ENCODE assay signal across 1 cellular context in genomic region chr1:159421821-159422220, GRCh38.
TF ChIP-seq lines count a peak whose summit lies in the region.

No MANE protein-coding gene starts in this region.

TF ChIP-seq in GM23338, 12 proteins besides CTCF, POLR2A, EP300 and RAD21 (continued from another document):
- TF ChIP-seq ZNF462 (CRISPR knock-in tag; IDR thresholded peaks at IDR 0.05) = no peak
- no peak for TF ChIP-seq ZNF331 (CRISPR knock-in tag; IDR thresholded peaks at IDR 0.05; ENCODE audit: low read depth)
- TF ChIP-seq ETS1 (IDR thresholded peaks at IDR 0.05) = no peak
- no peak for TF ChIP-seq ZNF114 (CRISPR knock-in tag; IDR thresholded peaks at IDR 0.05)
- TF ChIP-seq NANOG (IDR thresholded peaks at IDR 0.05; ENCODE audit: borderline replicate concordance) = no peak
- TF ChIP-seq CREB1 (CRISPR knock-in tag; IDR thresholded peaks at IDR 0.05; ENCODE audit: low read depth) = no peak
TF ChIP-seq in GM23338: peak in this region for 0.
